8 cellular contexts compared by ENCODE assay signal in genomic region chr6:131134950-131135243, GRCh38. TPM values are rescaled to one million over a fixed set of nuclear protein-coding genes. Genes with fewer than 3 reads are reported as not detected.
DNase-seq lines count a peak whose midpoint lies in the region; ATAC-seq, FAIRE-seq and TF ChIP-seq lines count a peak whose summit lies in the region.

No MANE protein-coding gene starts in this region.

- no peaks in the 10 kb centered on the region for H3K9me3 ChIP-seq in A549
- H3K9me3 ChIP-seq in muscle layer of colon (ENCODE audit: low read length), result no peaks in the 10 kb centered on the region

- CTCF ChIA-PET in A549 (lab: Yijun Ruan, JAX), result no interaction called here

- H3K27me3 Mint-ChIP-seq in IgD-negative memory B cell, result no peaks in the 10 kb centered on the region
- H3K27me3 Mint-ChIP-seq in chondrocyte (ENCODE audit: low read depth), result no peaks in the 10 kb centered on the region

- 1% methylated on average over 4 of the region's 4 CpGs for WGBS in A549 (ENCODE audit: missing lambda C conversion rate)

- no peak for TF ChIP-seq RAD21 in A549 (conservative IDR thresholded peaks at IDR 0.05 in 1 of 2, IDR thresholded peaks at IDR 0.05 in 1 of 2)

- H3K27ac ChIP-seq in A549 (peak overlapping the region; percentile 85 to 98), muscle layer of colon (ENCODE audit: low read depth, low read length) (peak overlapping the region; percentile 90)

- H3K9ac ChIP-seq in muscle layer of colon (ENCODE audit: low read length), result peak overlapping the region; percentile 74

- no peak for ATAC-seq in A549
- ATAC-seq in GM19395 (IDR thresholded peaks at IDR 0.05; ENCODE audit: unreplicated experiment), result no peak
- no peak for ATAC-seq in HG03457 (IDR thresholded peaks at IDR 0.05; ENCODE audit: unreplicated experiment)

- TF ChIP-seq POLR2A in A549 (IDR thresholded peaks at IDR 0.05; ENCODE audit: low read length), result no peak

- H3K4me3 ChIP-seq in A549 (peak overlapping the region; percentile 69), muscle layer of colon (ENCODE audit: low read depth in 1 of 2, low read length in 2 of 2) (peak overlapping the region; percentile 61 to 63)

- no peaks in the 10 kb centered on the region for H3K9me3 Mint-ChIP-seq in IgD-negative memory B cell
- no peaks in the 10 kb centered on the region for H3K9me3 Mint-ChIP-seq in chondrocyte (ENCODE audit: low read depth)

- peak overlapping the region; percentile 90 to 97 (median 94) for H3K4me3 Mint-ChIP-seq in IgD-negative memory B cell
- H3K4me3 Mint-ChIP-seq in chondrocyte (ENCODE audit: unreplicated experiment), result peak overlapping the region; percentile 79

- POLR2A ChIA-PET in A549 (lab: Yijun Ruan, JAX), result interaction anchor here (0.9 kb wide), 1 partner anchor 247 kb away, joined by 3 read pairs; no protein-coding TSS in a partner anchor

- TF ChIP-seq CTCF in A549 (IDR thresholded peaks at IDR 0.05) (no peak), chondrocyte (IDR thresholded peaks at IDR 0.05) (no peak)

- no peaks in the 10 kb centered on the region for H3K36me3 ChIP-seq in muscle layer of colon (ENCODE audit: insufficient read depth, low read length)

- H3K4me1 Mint-ChIP-seq in IgD-negative memory B cell (peaks cover 10 to 25% (median 20%) of the 10 kb centered on the region in 3 donors), chondrocyte (ENCODE audit: low read depth) (peaks cover 17% of the 10 kb centered on the region)

- H3K27me3 ChIP-seq in muscle layer of colon (ENCODE audit: control insufficient read depth in 1 of 2, insufficient read depth in 2 of 2, low read length in 2 of 2), result no peaks in the 10 kb centered on the region

- no peak for TF ChIP-seq EP300 in A549 (IDR thresholded peaks at IDR 0.05)

- H3K27ac Mint-ChIP-seq in IgD-negative memory B cell (peak overlapping the region; percentile 75 to 91 (median 79)), chondrocyte (ENCODE audit: unreplicated experiment) (peak overlapping the region; percentile 88)

- H3K36me3 Mint-ChIP-seq in IgD-negative memory B cell, result no peaks in the 10 kb centered on the region
- H3K36me3 Mint-ChIP-seq in chondrocyte (ENCODE audit: low read depth), result peaks cover 2% of the 10 kb centered on the region

- H3K4me1 ChIP-seq in A549 (peaks cover 10% of the 10 kb centered on the region), muscle layer of colon (ENCODE audit: insufficient read depth, low read length) (peaks cover 6% of the 10 kb centered on the region)

- H3K4me2 ChIP-seq in A549, result peak overlapping the region; percentile 84

- no peak for FAIRE-seq in A549 (lab: Jason Lieb, UNC)

- no peak for DNase-seq in A549 (ENCODE audit: low read depth in 1 of 2, low spot score in 1 of 2)
- no peak for DNase-seq in chondrocyte (ENCODE audit: low spot score)
- no peak for DNase-seq in anterior cingulate cortex (lab: John Stamatoyannopoulos, UW)
- no peak for DNase-seq in NCI-H524 treated with DMSO at 0.1 percent for 48 hours (lab: John Stamatoyannopoulos, UW)

TF ChIP-seq in A549, 52 proteins besides CTCF, POLR2A, EP300 and RAD21:
- TF ChIP-seq CEBPB (IDR thresholded peaks at IDR 0.05), result peak; percentile 56 to 63; a peak in 3 of 4 replicates
- TF ChIP-seq EHF (CRISPR knock-in tag; IDR thresholded peaks at IDR 0.05), result no peak
- no peak for TF ChIP-seq RARB (CRISPR knock-in tag; IDR thresholded peaks at IDR 0.05)
- no peak for TF ChIP-seq HEYL (CRISPR knock-in tag; IDR thresholded peaks at IDR 0.05)
- no peak for TF ChIP-seq TP53 (CRISPR knock-in tag; IDR thresholded peaks at IDR 0.05)
- TF ChIP-seq PHF8 (IDR thresholded peaks at IDR 0.05; ENCODE audit: borderline replicate concordance, low read depth), result peak; percentile 66; the same call in 1 of the 2 replicates
- TF ChIP-seq KDM5A (IDR thresholded peaks at IDR 0.05), result no peak

RNA-seq across cellular contexts. Expression of gene AKAP7, which starts 0.4 kb away (rescaled TPM):
- polyA plus RNA-seq in A549 (2011; rRNA removed), result 2.8 and 3.7 TPM in 2 replicates
- polyA plus RNA-seq in A549 (2012; cell fraction: cytosol; rRNA removed), result 0.54 and 0.60 TPM in 2 replicates
- polyA plus RNA-seq in A549 (2012; cell fraction: nucleus; rRNA removed), result 0.20 and 0.80 TPM in 2 replicates
- polyA plus RNA-seq in A549 (2017; fragmentation: RNase III; extraction: RNeasy Plus Mini Kit Qiagen cat#74134 plus additional on column Dnase treatment), result 2.5 to 3.0 TPM (median 2.7 TPM) in 3 replicates
- 1.2 and 1.4 TPM in 2 replicates for polyA minus RNA-seq in A549 (2011; rRNA and poly(A)+ RNA removed)
- polyA plus RNA-seq in IgD-negative memory B cell, result 2.8 TPM
- total RNA-seq in chondrocyte, result 2.9 to 5.0 TPM (median 3.5 TPM) in 3 replicates
